14 cellular contexts compared by ENCODE assay signal in the genomic region with DNA sequence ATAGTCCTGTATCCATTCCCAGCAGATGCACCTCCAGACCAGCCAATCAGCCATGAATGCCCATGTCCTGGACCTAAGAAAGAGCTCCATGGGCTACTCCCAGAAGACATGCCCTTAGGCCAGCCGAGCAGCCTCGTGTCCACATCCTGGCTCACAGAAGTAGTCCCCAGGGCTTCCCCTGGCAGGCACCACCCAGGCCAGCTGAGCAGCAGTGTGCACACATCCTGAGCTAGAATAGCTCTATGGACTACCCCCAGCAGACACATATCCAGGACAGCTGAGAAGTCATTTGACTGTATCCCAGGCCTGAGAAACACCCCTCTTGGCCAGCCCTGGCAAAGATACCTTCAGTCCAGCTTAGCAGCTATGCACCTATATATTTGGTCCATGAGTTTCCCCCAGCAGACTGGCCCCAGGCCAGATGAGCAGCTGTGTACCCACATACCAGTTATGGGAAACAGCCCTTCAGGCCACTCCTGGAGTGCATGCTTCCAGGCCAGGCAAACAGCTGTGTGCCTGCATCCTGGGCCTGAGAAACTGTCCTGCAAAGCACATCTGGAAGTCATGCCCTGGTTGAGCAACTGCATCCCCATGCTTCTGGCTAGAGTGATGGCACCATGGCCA. TPM values are rescaled to one million over a fixed set of nuclear protein-coding genes. Genes with fewer than 3 reads are reported as not detected.
"Had no signal": no experiment of that assay in that cellular context is flagged by ENCODE, and none has a peak within 500 bp of the region (broad histone marks: within the 10 kb centered on the region; RNA-seq: fewer than 3 reads in every experiment).

No MANE protein-coding gene starts in this region.

RNA-seq across cellular contexts. Expression of gene TPTE, which starts 27.1 kb away (rescaled TPM):
- total RNA-seq: activated B cell treated with CpG ODN at 0.5 μM for 24 hours; activated CD4-positive, alpha-beta memory T cell treated with anti-CD3 and anti-CD28 coated beads for 36 hours; activated CD4-positive, alpha-beta memory T cell treated with anti-CD3 and anti-CD28 coated beads, Interleukin-2, amount 10 ng/mL, durations not matched to agents 7 days and 5 days; activated CD4-positive, alpha-beta T cell treated with anti-CD3 and anti-CD28 coated beads for 36 hours; activated CD4-positive, alpha-beta T cell treated with anti-CD3 and anti-CD28 coated beads, Interleukin-2, amount 10 ng/mL, durations not matched to agents 24 days and 14 days; activated CD4-positive, alpha-beta T cell treated with anti-CD3 and anti-CD28 coated beads, Interleukin-2, amount 10 ng/mL, durations not matched to agents 7 days and 5 days; activated CD8-positive, alpha-beta memory T cell treated with anti-CD3 and anti-CD28 coated beads for 36 hours; activated CD8-positive, alpha-beta memory T cell treated with anti-CD3 and anti-CD28 coated beads, Interleukin-2, amount 10 ng/mL, durations not matched to agents 7 days and 5 days; activated CD8-positive, alpha-beta T cell treated with anti-CD3 and anti-CD28 coated beads for 36 hours; activated CD8-positive, alpha-beta T cell treated with anti-CD3 and anti-CD28 coated beads, Interleukin-2, amount 10 ng/mL, durations not matched to agents 7 days and 5 days; T-helper 1 cell treated with Interleukin-12 subunit alpha and Interleukin-12 subunit beta and Interleukin-4 antibody, amounts not matched to agents 30 ng/mL and 1 ng/mL, for 36 hours; T-helper 17 cell; T-helper 2 cell treated with Interferon-gamma antibody and Interleukin-4, amounts not matched to agents 100 ng/mL and 5 ng/mL, for 36 hours; WTC11 had no signal
